ENCODE assay signal across 6 cellular contexts in the genomic region with DNA sequence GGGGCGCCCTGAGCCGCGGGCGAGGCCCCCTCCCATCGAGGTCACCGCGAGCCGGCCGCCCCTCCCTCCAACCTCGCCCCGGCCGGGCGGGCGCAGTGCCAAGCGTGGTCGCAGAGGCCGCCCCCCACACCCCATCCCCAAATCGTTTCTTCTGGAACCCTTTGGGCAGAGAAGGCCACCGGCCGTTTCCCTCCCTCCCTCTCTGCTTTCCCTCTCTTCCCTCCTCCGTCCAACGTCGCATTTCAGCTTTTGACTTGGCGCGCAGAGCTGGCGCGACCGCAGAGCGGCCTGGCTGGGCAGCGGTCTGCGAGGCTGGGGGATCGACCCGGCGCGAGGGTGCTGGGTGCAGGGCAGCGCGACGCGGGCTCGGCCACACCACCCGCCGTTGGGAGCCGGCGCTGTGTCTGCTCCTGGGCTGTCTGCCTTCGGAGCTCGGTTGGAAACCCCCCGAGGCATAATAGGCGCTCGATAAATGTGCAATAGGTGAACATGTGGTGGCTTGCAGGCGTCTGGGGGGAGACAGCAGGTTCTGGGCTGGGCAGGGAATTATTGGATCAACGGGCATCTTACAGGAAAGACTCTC. TPM values are rescaled to one million over a fixed set of nuclear protein-coding genes. Genes with fewer than 3 reads are reported as not detected.
A peak's percentile ranks its signal among the peaks of the same experiment; 100 is the strongest.
DNase-seq lines count a peak whose midpoint lies in the region; ATAC-seq and TF ChIP-seq lines count a peak whose summit lies in the region.

No MANE protein-coding gene starts in this region.

- H3K4me1 ChIP-seq in duodenal mucosa (ENCODE audit: control insufficient read depth in 1 of 2, insufficient read depth in 2 of 2, low read length in 2 of 2) = peaks cover 4 to 7% of the 10 kb centered on the region in 2 donors
- H3K4me1 ChIP-seq in gastrocnemius medialis = peaks cover 20 to 34% of the 10 kb centered on the region in 2 donors

- H3K4me3 ChIP-seq in duodenal mucosa (ENCODE audit: low read depth in 1 of 2, low read length in 2 of 2) = peak overlapping the region; percentile 40 to 54
- peak overlapping the region; percentile 37 to 59 (median 48) for H3K4me3 ChIP-seq in gastrocnemius medialis

- no peak for TF ChIP-seq CTCF in CD4-positive, alpha-beta T cell (IDR thresholded peaks at IDR 0.05)
- no peak for TF ChIP-seq CTCF in gastrocnemius medialis (IDR thresholded peaks at IDR 0.05 in 4 of 5, conservative IDR thresholded peaks at IDR 0.05 in 1 of 5)

- no peak for DNase-seq in CD4-positive, alpha-beta T cell
- DNase-seq in NCI-H1105 (lab: John Stamatoyannopoulos, UW) = peak; percentile 82
- no peak for DNase-seq in gastrocnemius medialis
- no peak for DNase-seq in stimulated activated CD4-positive, alpha-beta T cell treated with anti-CD3 and anti-CD28 coated beads, Interleukin-12 subunit alpha, Interleukin-12 subunit beta, amount 100 ng/mL, for 4 hours

- TF ChIP-seq POLR2A in gastrocnemius medialis (IDR thresholded peaks at IDR 0.05) = no peak

- no peaks in the 10 kb centered on the region for H3K9me3 Mint-ChIP-seq in CD4-positive, alpha-beta T cell

- peaks cover 3% of the 10 kb centered on the region for H3K4me1 Mint-ChIP-seq in CD4-positive, alpha-beta T cell (ENCODE audit: low read depth)

- H3K27me3 ChIP-seq in CD4-positive, alpha-beta T cell (ENCODE audit: control insufficient read depth, insufficient read depth, low read length) = peaks cover 56% of the 10 kb centered on the region
- H3K27me3 ChIP-seq in duodenal mucosa (ENCODE audit: control insufficient read depth in 1 of 2, insufficient read depth in 2 of 2, low read length in 2 of 2) (peaks cover 37 to 53% of the 10 kb centered on the region in 2 donors), gastrocnemius medialis (peaks cover 33 to 43% (median 39%) of the 10 kb centered on the region in 3 donors)

- in situ Hi-C loops in gastrocnemius medialis (cut with MboI; ENCODE audit: low sequenced_read_pairs in 4 of 4) = no loop called here

- peak; percentile 43 for ATAC-seq in CD4-positive, alpha-beta T cell (ENCODE audit: poor library complexity)
- ATAC-seq in gastrocnemius medialis (peak; percentile 29 to 32), GM19328 (IDR thresholded peaks at IDR 0.05; ENCODE audit: unreplicated experiment) (no peak)

- H3K9me3 ChIP-seq in CD4-positive, alpha-beta T cell (ENCODE audit: control insufficient read depth, low read length) = no peaks in the 10 kb centered on the region
- H3K9me3 ChIP-seq in duodenal mucosa (ENCODE audit: control insufficient read depth in 1 of 2, low read length in 2 of 2) (no peaks in the 10 kb centered on the region), gastrocnemius medialis (no peaks in the 10 kb centered on the region)

- no peak overlapping the region for H3K27ac ChIP-seq in CD4-positive, alpha-beta T cell (ENCODE audit: low read depth, low read length)
- H3K27ac ChIP-seq in duodenal mucosa (ENCODE audit: low read depth, low read length) = no peak overlapping the region
- peak overlapping the region in 1 of 4 donors; percentile 32 for H3K27ac ChIP-seq in gastrocnemius medialis

- POLR2A ChIA-PET in CD4-positive, alpha-beta T cell (lab: Charles Lee) = interaction anchor here (1.0 kb wide), 1 partner anchor 8 kb away, joined by 3 read pairs; a partner anchor contains a TSS

- H3K27ac Mint-ChIP-seq in CD4-positive, alpha-beta T cell = no peak overlapping the region

- H3K36me3 Mint-ChIP-seq in CD4-positive, alpha-beta T cell (ENCODE audit: low read depth) = no peaks in the 10 kb centered on the region

- H3K27me3 Mint-ChIP-seq in CD4-positive, alpha-beta T cell = peaks cover 38% of the 10 kb centered on the region

- no peak overlapping the region for H3K9ac ChIP-seq in duodenal mucosa (ENCODE audit: low read depth in 1 of 2, low read length in 2 of 2)

- intact Hi-C loops in CD4-positive, alpha-beta T cell (cut with DNase I, micrococcal nuclease) = no loop called here
- intact Hi-C loops in gastrocnemius medialis (cut with DNase I; ENCODE audit: low total_unique reads) = no loop called here

- no peaks in the 10 kb centered on the region for H3K36me3 ChIP-seq in duodenal mucosa (ENCODE audit: control insufficient read depth in 1 of 2, insufficient read depth in 2 of 2, low read length in 2 of 2)
- no peaks in the 10 kb centered on the region for H3K36me3 ChIP-seq in gastrocnemius medialis

- CTCF ChIA-PET in CD4-positive, alpha-beta T cell (lab: Charles Lee) = interaction anchor here (0.6 kb wide), 1 partner anchor 1801 kb away, joined by 3 read pairs; no protein-coding TSS in a partner anchor

- no peak overlapping the region for H3K4me3 Mint-ChIP-seq in CD4-positive, alpha-beta T cell

RNA-seq across cellular contexts. Expression of a gene that starts 2.9 kb away (rescaled TPM):
- total RNA-seq in CD4-positive, alpha-beta T cell = not detected
- total RNA-seq in gastrocnemius medialis = not detected

RNA-seq across cellular contexts. Expression of a gene that starts 6.7 kb away (rescaled TPM):
- total RNA-seq in CD4-positive, alpha-beta T cell = 1 to 10 TPM; 1.2 to 2.1 TPM
- total RNA-seq in gastrocnemius medialis = 10 to 100 TPM in 2 of 4 donors, 1 to 10 TPM in 2; 8.7 to 14.8 (median 9.9) TPM

RNA-seq across cellular contexts. Expression of a gene that starts 8.3 kb away (rescaled TPM):
- under 1 TPM; 0.17 to 0.27 TPM for total RNA-seq in CD4-positive, alpha-beta T cell
- under 1 TPM in 2 of 4 donors, not detected in 2; 0.33 to 0.91 TPM for total RNA-seq in gastrocnemius medialis

RNA-seq across cellular contexts. Expression of a gene that starts 39.0 kb away (rescaled TPM):
- 1 to 10 TPM in 1 of 2 experiments, under 1 TPM in 1; 0.81 to 1.3 TPM for total RNA-seq in CD4-positive, alpha-beta T cell
- total RNA-seq in gastrocnemius medialis = 1 to 10 TPM; 1.8 to 3.6 (median 2.4) TPM

RNA-seq across cellular contexts. Expression of a gene that starts 45.5 kb away (rescaled TPM):
- 100 to 1,000 TPM; 224 to 234 TPM for total RNA-seq in CD4-positive, alpha-beta T cell
- 10 to 100 TPM; 22.1 to 84.2 (median 56.2) TPM for total RNA-seq in gastrocnemius medialis
